Comparison of ENCODE assay signal across 8 cellular contexts in the genomic region with DNA sequence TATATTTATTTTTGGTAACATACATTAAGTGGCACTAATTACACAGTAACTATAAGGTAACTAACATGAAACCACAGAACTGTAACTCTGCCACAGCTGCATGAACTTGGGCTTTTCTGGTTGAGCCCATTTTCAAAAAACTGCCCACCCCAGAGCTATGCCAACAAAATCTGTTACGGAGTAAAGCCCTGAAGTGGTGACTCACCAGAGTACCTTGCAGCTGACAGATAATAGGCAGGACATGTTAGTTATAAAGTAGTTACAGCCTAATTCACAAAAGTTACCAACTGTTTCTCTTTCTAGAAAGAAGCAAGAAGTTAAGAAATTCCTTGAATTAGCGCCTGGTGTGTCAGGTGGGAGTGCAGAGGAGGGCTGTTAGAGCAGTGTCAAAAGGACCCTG. TPM values are rescaled to one million over a fixed set of nuclear protein-coding genes. Genes with fewer than 3 reads are reported as not detected.
DNase-seq lines count a peak whose midpoint lies in the region; ATAC-seq and TF ChIP-seq lines count a peak whose summit lies in the region.

No MANE protein-coding gene starts in this region.

- H3K4me3 Mint-ChIP-seq in HFFc6: peak overlapping the region; percentile 97
- H3K4me3 Mint-ChIP-seq in activated naive CD8-positive, alpha-beta T cell treated with anti-CD3 and anti-CD28 coated beads for 36 hours: no peak overlapping the region

- H3K4me3 ChIP-seq in ACC112 (ENCODE audit: low read depth, low read length) (no peak overlapping the region), mesenchymal stem cell (ENCODE audit: insufficient read depth in 1 of 2, low read depth in 1 of 2, low read length in 2 of 2) (peak overlapping the region in 1 of 2 experiments; percentile 71)

- H3K79me2 ChIP-seq in ACC112 (ENCODE audit: control insufficient read depth, insufficient read depth, low read length, unreplicated experiment): peaks cover 27% of the 10 kb centered on the region

- intact Hi-C loops in left colon (cut with DNase I, micrococcal nuclease): loop anchor here in 1 of 2 donors (5.0 kb wide), 1 partner anchor 43 kb away; no protein-coding TSS in a partner anchor

- DNase-seq in HFFc6: peak; percentile 57
- no peak for DNase-seq in activated naive CD8-positive, alpha-beta T cell treated with anti-CD3 and anti-CD28 coated beads for 36 hours
- peak; percentile 52 for DNase-seq in mesenchymal stem cell
- DNase-seq in NCI-H2081 (lab: John Stamatoyannopoulos, UW): no peak
- no peak for DNase-seq in left colon
- DNase-seq in NCI-H146 treated with DMSO at 0.1 percent for 48 hours (lab: John Stamatoyannopoulos, UW; ENCODE audit: unreplicated experiment): no peak
- DNase-seq in NK-92 treated with Interleukin-12 subunit alpha and Interleukin-12 subunit beta, amount 100 ng/mL, for 24 hours (lab: John Stamatoyannopoulos, UW): no peak

- H3K36me3 ChIP-seq in ACC112 (ENCODE audit: insufficient read depth, low read length) (peaks cover 29% of the 10 kb centered on the region), mesenchymal stem cell (ENCODE audit: control insufficient read depth in 1 of 2, insufficient read depth in 2 of 2, low read depth in 1 of 2, low read length in 2 of 2) (peaks cover 61 to 74% of the 10 kb centered on the region in 2 experiments)

- no peak for ATAC-seq in left colon

- no peak overlapping the region for H2BK5ac ChIP-seq in mesenchymal stem cell (ENCODE audit: low read depth, low read length, poor library complexity, severe bottlenecking)

- no peak overlapping the region for H3K4me2 ChIP-seq in mesenchymal stem cell (ENCODE audit: low read length, poor library complexity, severe bottlenecking)

- H3K27me3 ChIP-seq in ACC112 (ENCODE audit: insufficient read depth, low read length): no peaks in the 10 kb centered on the region
- H3K27me3 ChIP-seq in mesenchymal stem cell (ENCODE audit: control insufficient read depth in 1 of 2, insufficient read depth in 1 of 2, low read length in 2 of 2): no peaks in the 10 kb centered on the region

- H2BK15ac ChIP-seq in mesenchymal stem cell (ENCODE audit: low read depth, poor library complexity, severe bottlenecking): no peak overlapping the region

- no peak overlapping the region for H4K8ac ChIP-seq in mesenchymal stem cell (ENCODE audit: low read length)

- H3K9ac ChIP-seq in mesenchymal stem cell (ENCODE audit: low read length): peak overlapping the region; percentile 94

- H3K14ac ChIP-seq in mesenchymal stem cell (ENCODE audit: low read length in 2 of 2): no peak overlapping the region

- H3K27ac Mint-ChIP-seq in HFFc6: peak overlapping the region; percentile 95
- H3K27ac Mint-ChIP-seq in activated naive CD8-positive, alpha-beta T cell treated with anti-CD3 and anti-CD28 coated beads for 36 hours: peak overlapping the region; percentile 92

- no peak overlapping the region for H3K23ac ChIP-seq in mesenchymal stem cell (ENCODE audit: low read length in 2 of 2)

- no peak overlapping the region for H3K18ac ChIP-seq in mesenchymal stem cell (ENCODE audit: low read depth in 1 of 2, low read length in 2 of 2)

- peak overlapping the region; percentile 76 for H3K27ac ChIP-seq in ACC112 (ENCODE audit: low read depth, low read length)
- peak overlapping the region; percentile 81 for H3K27ac ChIP-seq in mesenchymal stem cell (ENCODE audit: low read length, poor library complexity, severe bottlenecking)

- peaks cover 44% of the 10 kb centered on the region for H3K36me3 Mint-ChIP-seq in HFFc6 (ENCODE audit: low read depth)
- H3K36me3 Mint-ChIP-seq in activated naive CD8-positive, alpha-beta T cell treated with anti-CD3 and anti-CD28 coated beads for 36 hours: peaks cover 56% of the 10 kb centered on the region

- H2BK120ac ChIP-seq in mesenchymal stem cell (ENCODE audit: low read depth, low read length): no peak overlapping the region

- H3K27me3 Mint-ChIP-seq in HFFc6 (ENCODE audit: insufficient read depth): peaks cover 4% of the 10 kb centered on the region
- no peaks in the 10 kb centered on the region for H3K27me3 Mint-ChIP-seq in activated naive CD8-positive, alpha-beta T cell treated with anti-CD3 and anti-CD28 coated beads for 36 hours

- WGBS in mesenchymal stem cell: 43% methylated on average over 2 of the region's 2 CpGs

- no peak overlapping the region for H2BK12ac ChIP-seq in mesenchymal stem cell (ENCODE audit: low read length in 2 of 2)

- no peak overlapping the region for H2AFZ ChIP-seq in ACC112 (ENCODE audit: low read length, unreplicated experiment)
- no peak overlapping the region for H2AFZ ChIP-seq in mesenchymal stem cell (ENCODE audit: low read depth, low read length)

- no peak overlapping the region for H2AK5ac ChIP-seq in mesenchymal stem cell (ENCODE audit: low read length, severe bottlenecking)

- no peaks in the 10 kb centered on the region for H3K9me3 Mint-ChIP-seq in HFFc6
- H3K9me3 Mint-ChIP-seq in activated naive CD8-positive, alpha-beta T cell treated with anti-CD3 and anti-CD28 coated beads for 36 hours: no peaks in the 10 kb centered on the region

- no peaks in the 10 kb centered on the region for H3K9me3 ChIP-seq in mesenchymal stem cell (ENCODE audit: control insufficient read depth, low read length)

- no peak for TF ChIP-seq CTCF in HFFc6 (IDR thresholded peaks at IDR 0.05)

- no peak overlapping the region for H3K4ac ChIP-seq in mesenchymal stem cell (ENCODE audit: low read depth in 1 of 2, low read length in 2 of 2)

- H4K91ac ChIP-seq in mesenchymal stem cell (ENCODE audit: low read length): no peak overlapping the region

- peaks cover 10% of the 10 kb centered on the region for H3K79me1 ChIP-seq in mesenchymal stem cell (replicated peaks; ENCODE audit: low read length, poor library complexity, severe bottlenecking)

- H3K4me1 ChIP-seq in ACC112 (ENCODE audit: control insufficient read depth, insufficient read depth, low read length, unreplicated experiment) (peaks cover 35% of the 10 kb centered on the region), mesenchymal stem cell (ENCODE audit: control insufficient read depth, insufficient read depth, low read depth, low read length) (peaks cover 29% of the 10 kb centered on the region)

- H3K4me1 Mint-ChIP-seq in HFFc6 (ENCODE audit: low read depth): peaks cover 49% of the 10 kb centered on the region
- peaks cover 33% of the 10 kb centered on the region for H3K4me1 Mint-ChIP-seq in activated naive CD8-positive, alpha-beta T cell treated with anti-CD3 and anti-CD28 coated beads for 36 hours

RNA-seq across cellular contexts. Expression of gene GPX1, which starts 1.5 kb away (rescaled TPM):
- total RNA-seq in HFFc6 (2021; fragmentation: NEBNext Ultra II Directional; extraction: Animal tissue kit (Norgen Biotek cat#: 25700)): 100 to 1,000 TPM; 359 to 607 (median 548) TPM
- total RNA-seq in activated naive CD8-positive, alpha-beta T cell treated with anti-CD3 and anti-CD28 coated beads for 36 hours: 100 to 1,000 TPM; 237 to 242 TPM
- polyA plus RNA-seq in mesenchymal stem cell (2013, experiment 1 of 2): 356 TPM
- 358 TPM for polyA plus RNA-seq in mesenchymal stem cell (2013, experiment 2 of 2)
- 100 to 1,000 TPM; 128 to 146 TPM for total RNA-seq in left colon

RNA-seq across cellular contexts. Expression of gene USP4, which starts 19.8 kb away (rescaled TPM):
- total RNA-seq in HFFc6 (2021; fragmentation: NEBNext Ultra II Directional; extraction: Animal tissue kit (Norgen Biotek cat#: 25700)): 10 to 100 TPM; 41.4 to 48.3 (median 44.8) TPM
- total RNA-seq in activated naive CD8-positive, alpha-beta T cell treated with anti-CD3 and anti-CD28 coated beads for 36 hours: 10 to 100 TPM; 63.3 to 64.0 TPM
- polyA plus RNA-seq in mesenchymal stem cell (2013, experiment 1 of 2): 27.9 TPM
- polyA plus RNA-seq in mesenchymal stem cell (2013, experiment 2 of 2): 27.8 TPM
- total RNA-seq in left colon: 10 to 100 TPM; 48.5 to 55.3 TPM

RNA-seq across cellular contexts. Expression of gene RHOA, which starts 52.2 kb away (rescaled TPM):
- total RNA-seq in HFFc6 (2021; fragmentation: NEBNext Ultra II Directional; extraction: Animal tissue kit (Norgen Biotek cat#: 25700)): 100 to 1,000 TPM; 703 to 739 (median 716) TPM
- total RNA-seq in activated naive CD8-positive, alpha-beta T cell treated with anti-CD3 and anti-CD28 coated beads for 36 hours: 100 to 1,000 TPM; 414 to 420 TPM
- polyA plus RNA-seq in mesenchymal stem cell (2013, experiment 1 of 2): 552 TPM
- polyA plus RNA-seq in mesenchymal stem cell (2013, experiment 2 of 2): 568 TPM
- total RNA-seq in left colon: 100 to 1,000 TPM; 466 to 477 TPM

RNA-seq across cellular contexts. Expression of gene TCTA, which starts 52.6 kb away (rescaled TPM):
- 10 to 100 TPM; 45.5 to 58.7 (median 49.9) TPM for total RNA-seq in HFFc6 (2021; fragmentation: NEBNext Ultra II Directional; extraction: Animal tissue kit (Norgen Biotek cat#: 25700))
- total RNA-seq in activated naive CD8-positive, alpha-beta T cell treated with anti-CD3 and anti-CD28 coated beads for 36 hours: 10 to 100 TPM; 10.2 to 10.5 TPM
- 12.8 TPM for polyA plus RNA-seq in mesenchymal stem cell (2013, experiment 1 of 2)
- polyA plus RNA-seq in mesenchymal stem cell (2013, experiment 2 of 2): 13.2 TPM
- 10 to 100 TPM; 39.5 to 41.7 TPM for total RNA-seq in left colon

Comparison
In these comparisons a context has a peak if more than half of its experiments do, and no peak if none do; other contexts are left out.
1. DNase-seq: peak in HFFc6 (single experiment) and mesenchymal stem cell (single experiment); none in activated naive CD8-positive, alpha-beta T cell treated with anti-CD3 and anti-CD28 coated beads for 36 hours (single experiment), NCI-H2081 (0 of 2), left colon (0 of 2), NCI-H146 treated with DMSO at 0.1 percent for 48 hours (single experiment) and NK-92 treated with Interleukin-12 subunit alpha and Interleukin-12 subunit beta, amount 100 ng/mL, for 24 hours (single experiment).